16 cellular contexts compared by ENCODE assay signal in genomic region chr3:11733914-11734313, GRCh38.
DNase-seq lines count a peak whose midpoint lies in the region; ATAC-seq and TF ChIP-seq lines count a peak whose summit lies in the region.
"Had no signal": no experiment of that assay in that cellular context is flagged by ENCODE, and none has a peak within 500 bp of the region (broad histone marks: within the 10 kb centered on the region; RNA-seq: fewer than 3 reads in every experiment).

No MANE protein-coding gene starts in this region.

- TF ChIP-seq EP300 in Ishikawa (IDR thresholded peaks at IDR 0.05; ENCODE audit: borderline replicate concordance), result no peak

- H3K27me3 ChIP-seq in GM23338 (ENCODE audit: insufficient read depth) (no peaks in the 10 kb centered on the region), endodermal cell (ENCODE audit: control insufficient read depth, insufficient read depth, low read length, poor library complexity, severe bottlenecking) (no peaks in the 10 kb centered on the region)

- H3K27ac Mint-ChIP-seq in GM23338, result no peak overlapping the region
- H3K27ac Mint-ChIP-seq in endodermal cell, result no peak overlapping the region
- H3K27ac Mint-ChIP-seq: B cell; CD4-positive, alpha-beta T cell had no signal

- no peak overlapping the region for H3K4me3 Mint-ChIP-seq in GM23338
- no peak overlapping the region for H3K4me3 Mint-ChIP-seq in endodermal cell
- H3K4me3 Mint-ChIP-seq: B cell; CD4-positive, alpha-beta T cell had no signal

- H3K36me3 ChIP-seq in GM23338 (ENCODE audit: insufficient read depth) (no peaks in the 10 kb centered on the region), endodermal cell (ENCODE audit: control insufficient read depth, insufficient read depth, low read length) (no peaks in the 10 kb centered on the region)
- H3K36me3 ChIP-seq: HAP-1 had no signal

- H3K9me3 ChIP-seq in endodermal cell (ENCODE audit: control insufficient read depth, low read length), result no peaks in the 10 kb centered on the region
- H3K9me3 ChIP-seq: HAP-1 had no signal

- no peaks in the 10 kb centered on the region for H3K9me3 Mint-ChIP-seq in GM23338
- no peaks in the 10 kb centered on the region for H3K9me3 Mint-ChIP-seq in endodermal cell
- H3K9me3 Mint-ChIP-seq: CD4-positive, alpha-beta T cell had no signal

- H3K79me2 ChIP-seq in GM23338 (replicated peaks; ENCODE audit: insufficient read depth), result no peaks in the 10 kb centered on the region

- no peak overlapping the region for H3K9ac ChIP-seq in endodermal cell (ENCODE audit: extremely low read depth, low read length, poor library complexity, severe bottlenecking)

- no peaks in the 10 kb centered on the region for H4K20me1 ChIP-seq in GM23338 (replicated peaks; ENCODE audit: insufficient read depth)

- no peak for ATAC-seq in GM23338

- no peak for TF ChIP-seq RAD21 in Ishikawa (IDR thresholded peaks at IDR 0.05; ENCODE audit: low read depth)

- no peak for DNase-seq in GM23338 (ENCODE audit: low spot score)
- DNase-seq in myocyte (ENCODE audit: low read depth), result peak; percentile 14
- peak; percentile 54 for DNase-seq in posterior vena cava (ENCODE audit: low spot score)
- DNase-seq in AG08396 (ENCODE audit: low spot score), result no peak
- DNase-seq in endodermal cell, result no peak
- no peak for DNase-seq in activated CD4-positive, CD25-positive, alpha-beta regulatory T cell (lab: John Stamatoyannopoulos, UW)
- DNase-seq: ACHN; C1 segment of cervical spinal cord; Calu3; CD4-positive, alpha-beta T cell; DMS153; DND-41; GDM1 had no signal

- no peak overlapping the region for H3K27ac ChIP-seq in GM23338 (ENCODE audit: low read depth)
- H3K27ac ChIP-seq in endodermal cell (ENCODE audit: low read depth, low read length), result no peak overlapping the region

- no peaks in the 10 kb centered on the region for H3K9me2 ChIP-seq in GM23338 (ENCODE audit: insufficient read depth)

- peak overlapping the region; percentile 47; the same call in 1 of the 2 replicates for H2AFZ ChIP-seq in GM23338

- H3K4me2 ChIP-seq in GM23338, result no peak overlapping the region

- H3K27me3 Mint-ChIP-seq in GM23338 (ENCODE audit: insufficient read depth, low read depth, poor library complexity), result peaks cover 6% of the 10 kb centered on the region
- H3K27me3 Mint-ChIP-seq in endodermal cell (ENCODE audit: insufficient read depth), result peaks cover 8% of the 10 kb centered on the region

- intact Hi-C loops in posterior vena cava (cut with DNase I), result no loop called here

- H3K36me3 Mint-ChIP-seq in GM23338 (ENCODE audit: low read depth) (no peaks in the 10 kb centered on the region), endodermal cell (ENCODE audit: low read depth) (no peaks in the 10 kb centered on the region)

- TF ChIP-seq CTCF in GM23338 (conservative IDR thresholded peaks at IDR 0.05; ENCODE audit: low read depth in 2 of 2), result no peak
- TF ChIP-seq CTCF in endodermal cell (conservative IDR thresholded peaks at IDR 0.05), result no peak

- H3K4me1 ChIP-seq in GM23338 (ENCODE audit: insufficient read depth) (no peaks in the 10 kb centered on the region), endodermal cell (ENCODE audit: control insufficient read depth, insufficient read depth, low read length) (no peaks in the 10 kb centered on the region)
- H3K4me1 ChIP-seq: HAP-1 had no signal

- H3K4me3 ChIP-seq in GM23338, result no peak overlapping the region
- no peak overlapping the region for H3K4me3 ChIP-seq in endodermal cell (ENCODE audit: low read length)
- H3K4me3 ChIP-seq: HAP-1 had no signal

- H3F3A ChIP-seq in GM23338 (replicated peaks; ENCODE audit: low read depth), result no peaks in the 10 kb centered on the region

- 86 to 91% methylated on average over 5 to 7 of the region's 7 CpGs for WGBS in endodermal cell (ENCODE audit: insufficient coverage in 1 of 2, insufficient read length in 1 of 2), 2 experiments

- peaks cover 5% of the 10 kb centered on the region; the same call in 1 of the 3 replicates for H3K4me1 Mint-ChIP-seq in GM23338
- H3K4me1 Mint-ChIP-seq in endodermal cell, result no peaks in the 10 kb centered on the region

TF ChIP-seq in GM23338, 12 proteins besides CTCF, POLR2A, EP300 and RAD21 (continues in another document):
- no peak for TF ChIP-seq POLR2AphosphoS5 (IDR thresholded peaks at IDR 0.05; ENCODE audit: low read depth)
- no peak for TF ChIP-seq ZNF331 (CRISPR knock-in tag; IDR thresholded peaks at IDR 0.05; ENCODE audit: low read depth)
- TF ChIP-seq STAT1 (IDR thresholded peaks at IDR 0.05; ENCODE audit: unreplicated experiment), result no peak
- TF ChIP-seq ZNF114 (CRISPR knock-in tag; IDR thresholded peaks at IDR 0.05), result no peak
- no peak for TF ChIP-seq EZH2phosphoT487 (IDR thresholded peaks at IDR 0.05; ENCODE audit: unreplicated experiment)
- no peak for TF ChIP-seq CREB1 (CRISPR knock-in tag; IDR thresholded peaks at IDR 0.05; ENCODE audit: low read depth)
- no peak for TF ChIP-seq NANOG (IDR thresholded peaks at IDR 0.05; ENCODE audit: borderline replicate concordance)
- TF ChIP-seq ETS1 (IDR thresholded peaks at IDR 0.05), result no peak

TF ChIP-seq in Ishikawa, 13 proteins besides CTCF, POLR2A, EP300 and RAD21:
- TF ChIP-seq USF1 (IDR thresholded peaks at IDR 0.05) (peak; percentile 23), NFIC (IDR thresholded peaks at IDR 0.05) (no peak)

Comparison
In these comparisons a context has a peak if more than half of its experiments do, and no peak if none do; other contexts are left out.
1. DNase-seq: peak in myocyte (single experiment) and posterior vena cava (single experiment); none in GM23338 (single experiment), AG08396 (single experiment), endodermal cell (single experiment) and activated CD4-positive, CD25-positive, alpha-beta regulatory T cell (0 of 4).